1 cellular context compared by ENCODE assay signal in the genomic region with DNA sequence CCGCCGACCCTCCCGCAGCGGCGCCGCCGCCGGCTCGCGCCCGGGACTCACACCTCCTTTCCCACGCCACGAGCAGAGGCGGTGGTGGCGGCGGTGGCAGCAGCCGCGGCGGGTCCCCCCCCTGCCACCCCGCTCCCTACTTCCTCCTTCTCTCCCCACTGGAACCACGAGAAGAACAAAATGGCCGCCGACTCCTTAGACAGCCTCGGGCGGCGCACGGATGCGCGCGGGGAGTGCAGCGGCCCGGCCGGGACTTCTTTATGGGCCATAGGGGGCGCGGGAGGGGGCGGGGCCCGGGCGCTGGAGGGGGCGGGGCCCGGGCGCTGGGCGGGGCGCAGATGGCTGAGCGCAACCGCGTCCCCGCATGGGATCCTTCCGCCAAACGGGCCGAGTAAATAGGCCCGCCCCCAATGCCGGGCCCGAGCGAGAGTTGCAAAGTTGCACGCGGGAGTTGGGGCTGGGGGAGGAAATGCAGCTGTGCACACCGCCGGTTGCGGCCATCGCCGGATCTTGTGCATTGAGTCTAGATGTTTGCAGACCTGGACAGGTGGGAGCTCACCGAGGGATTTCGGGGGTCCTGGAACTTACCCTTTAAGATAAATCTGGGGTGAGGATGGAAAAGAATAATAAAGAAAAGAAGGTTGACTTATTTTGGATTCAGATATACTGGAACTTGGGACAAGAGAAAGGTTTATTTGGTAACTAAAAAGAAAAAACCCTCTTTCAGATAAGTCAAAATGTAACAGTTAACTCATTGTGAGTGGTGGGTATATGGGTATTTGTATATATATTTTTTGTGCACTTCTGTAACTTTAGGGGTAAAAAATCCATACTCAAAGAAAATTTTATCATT.
TF ChIP-seq lines count a peak whose summit lies in the region.

Gene PPP1CC (minus strand): TSS at position 174 of the 853 bp plus-strand sequence. CDS start 184 bp downstream, outside the sequence.

TF ChIP-seq in HepG2, 621 proteins besides CTCF, POLR2A, EP300 and RAD21 (continued from another document and continues in another):
- TF ChIP-seq, protein P1, sequence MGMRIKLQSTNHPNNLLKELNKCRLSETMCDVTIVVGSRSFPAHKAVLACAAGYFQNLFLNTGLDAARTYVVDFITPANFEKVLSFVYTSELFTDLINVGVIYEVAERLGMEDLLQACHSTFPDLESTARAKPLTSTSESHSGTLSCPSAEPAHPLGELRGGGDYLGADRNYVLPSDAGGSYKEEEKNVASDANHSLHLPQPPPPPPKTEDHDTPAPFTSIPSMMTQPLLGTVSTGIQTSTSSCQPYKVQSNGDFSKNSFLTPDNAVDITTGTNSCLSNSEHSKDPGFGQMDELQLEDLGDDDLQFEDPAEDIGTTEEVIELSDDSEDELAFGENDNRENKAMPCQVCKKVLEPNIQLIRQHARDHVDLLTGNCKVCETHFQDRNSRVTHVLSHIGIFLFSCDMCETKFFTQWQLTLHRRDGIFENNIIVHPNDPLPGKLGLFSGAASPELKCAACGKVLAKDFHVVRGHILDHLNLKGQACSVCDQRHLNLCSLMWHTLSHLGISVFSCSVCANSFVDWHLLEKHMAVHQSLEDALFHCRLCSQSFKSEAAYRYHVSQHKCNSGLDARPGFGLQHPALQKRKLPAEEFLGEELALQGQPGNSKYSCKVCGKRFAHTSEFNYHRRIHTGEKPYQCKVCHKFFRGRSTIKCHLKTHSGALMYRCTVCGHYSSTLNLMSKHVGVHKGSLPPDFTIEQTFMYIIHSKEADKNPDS (CRISPR knock-in tag; IDR thresholded peaks at IDR 0.05), result no peak
- no peak for TF ChIP-seq HNF4G (IDR thresholded peaks at IDR 0.05; ENCODE audit: borderline replicate concordance, low read depth, low read length)
- no peak for TF ChIP-seq HNF4G (CRISPR knock-in tag; IDR thresholded peaks at IDR 0.05; ENCODE audit: borderline replicate concordance, low read depth)
- TF ChIP-seq, protein P2, sequence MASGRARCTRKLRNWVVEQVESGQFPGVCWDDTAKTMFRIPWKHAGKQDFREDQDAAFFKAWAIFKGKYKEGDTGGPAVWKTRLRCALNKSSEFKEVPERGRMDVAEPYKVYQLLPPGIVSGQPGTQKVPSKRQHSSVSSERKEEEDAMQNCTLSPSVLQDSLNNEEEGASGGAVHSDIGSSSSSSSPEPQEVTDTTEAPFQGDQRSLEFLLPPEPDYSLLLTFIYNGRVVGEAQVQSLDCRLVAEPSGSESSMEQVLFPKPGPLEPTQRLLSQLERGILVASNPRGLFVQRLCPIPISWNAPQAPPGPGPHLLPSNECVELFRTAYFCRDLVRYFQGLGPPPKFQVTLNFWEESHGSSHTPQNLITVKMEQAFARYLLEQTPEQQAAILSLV (CRISPR knock-in tag; IDR thresholded peaks at IDR 0.05; ENCODE audit: borderline replicate concordance), result 0 out of 2 replicates have a peak, but pooled peaks have one; percentile 26
- TF ChIP-seq HMG20A (CRISPR knock-in tag; IDR thresholded peaks at IDR 0.05; ENCODE audit: borderline replicate concordance), result no peak
- no peak for TF ChIP-seq ZNF7 (CRISPR knock-in tag; IDR thresholded peaks at IDR 0.05)
- TF ChIP-seq ZNF121 (CRISPR knock-in tag; IDR thresholded peaks at IDR 0.05), result no peak
- TF ChIP-seq RFXAP (CRISPR knock-in tag; IDR thresholded peaks at IDR 0.05; ENCODE audit: borderline replicate concordance), result no peak
- TF ChIP-seq ZNF746 (CRISPR knock-in tag; IDR thresholded peaks at IDR 0.05), result no peak
- no peak for TF ChIP-seq ZNF282 (IDR thresholded peaks at IDR 0.05; ENCODE audit: partially characterized antibody)
- no peak for TF ChIP-seq MNT (IDR thresholded peaks at IDR 0.05)
- 0 out of 2 replicates have a peak, but pooled peaks have one; percentile 25 for TF ChIP-seq ZNF446 (CRISPR knock-in tag; IDR thresholded peaks at IDR 0.05)
- TF ChIP-seq NR0B2 (CRISPR knock-in tag; IDR thresholded peaks at IDR 0.05), result no peak
- TF ChIP-seq HNRNPL (IDR thresholded peaks at IDR 0.05; ENCODE audit: low read depth, low read length), result no peak
- no peak for TF ChIP-seq ZBTB38 (CRISPR knock-in tag; IDR thresholded peaks at IDR 0.05)
- TF ChIP-seq ZNF17 (CRISPR knock-in tag; IDR thresholded peaks at IDR 0.05), result no peak
- peak; percentile 88 for TF ChIP-seq DR1 (CRISPR knock-in tag; IDR thresholded peaks at IDR 0.05)
- no peak for TF ChIP-seq ZNF337 (CRISPR knock-in tag; IDR thresholded peaks at IDR 0.05; ENCODE audit: borderline replicate concordance, low read depth)
- no peak for TF ChIP-seq RCOR2 (CRISPR knock-in tag; IDR thresholded peaks at IDR 0.05)
- TF ChIP-seq, protein P3, sequence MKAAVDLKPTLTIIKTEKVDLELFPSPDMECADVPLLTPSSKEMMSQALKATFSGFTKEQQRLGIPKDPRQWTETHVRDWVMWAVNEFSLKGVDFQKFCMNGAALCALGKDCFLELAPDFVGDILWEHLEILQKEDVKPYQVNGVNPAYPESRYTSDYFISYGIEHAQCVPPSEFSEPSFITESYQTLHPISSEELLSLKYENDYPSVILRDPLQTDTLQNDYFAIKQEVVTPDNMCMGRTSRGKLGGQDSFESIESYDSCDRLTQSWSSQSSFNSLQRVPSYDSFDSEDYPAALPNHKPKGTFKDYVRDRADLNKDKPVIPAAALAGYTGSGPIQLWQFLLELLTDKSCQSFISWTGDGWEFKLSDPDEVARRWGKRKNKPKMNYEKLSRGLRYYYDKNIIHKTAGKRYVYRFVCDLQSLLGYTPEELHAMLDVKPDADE (CRISPR knock-in tag; IDR thresholded peaks at IDR 0.05), result no peak
- 0 out of 2 replicates have a peak, but pooled peaks have one; percentile 18 for TF ChIP-seq TP53 (CRISPR knock-in tag; conservative IDR thresholded peaks at IDR 0.05)
- TF ChIP-seq, protein P4, sequence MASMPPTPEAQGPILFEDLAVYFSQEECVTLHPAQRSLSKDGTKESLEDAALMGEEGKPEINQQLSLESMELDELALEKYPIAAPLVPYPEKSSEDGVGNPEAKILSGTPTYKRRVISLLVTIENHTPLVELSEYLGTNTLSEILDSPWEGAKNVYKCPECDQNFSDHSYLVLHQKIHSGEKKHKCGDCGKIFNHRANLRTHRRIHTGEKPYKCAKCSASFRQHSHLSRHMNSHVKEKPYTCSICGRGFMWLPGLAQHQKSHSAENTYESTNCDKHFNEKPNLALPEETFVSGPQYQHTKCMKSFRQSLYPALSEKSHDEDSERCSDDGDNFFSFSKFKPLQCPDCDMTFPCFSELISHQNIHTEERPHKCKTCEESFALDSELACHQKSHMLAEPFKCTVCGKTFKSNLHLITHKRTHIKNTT (CRISPR knock-in tag; IDR thresholded peaks at IDR 0.05), result no peak
- TF ChIP-seq ZNF619 (CRISPR knock-in tag; IDR thresholded peaks at IDR 0.05), result no peak
- TF ChIP-seq RARG (CRISPR knock-in tag; IDR thresholded peaks at IDR 0.05; ENCODE audit: low read depth), result no peak
- TF ChIP-seq KAT7 (CRISPR knock-in tag; IDR thresholded peaks at IDR 0.05; ENCODE audit: borderline replicate concordance), result no peak; the same call in 1 of the 2 replicates
- TF ChIP-seq PHF20 (CRISPR knock-in tag; IDR thresholded peaks at IDR 0.05), result no peak
- TF ChIP-seq, protein P5, sequence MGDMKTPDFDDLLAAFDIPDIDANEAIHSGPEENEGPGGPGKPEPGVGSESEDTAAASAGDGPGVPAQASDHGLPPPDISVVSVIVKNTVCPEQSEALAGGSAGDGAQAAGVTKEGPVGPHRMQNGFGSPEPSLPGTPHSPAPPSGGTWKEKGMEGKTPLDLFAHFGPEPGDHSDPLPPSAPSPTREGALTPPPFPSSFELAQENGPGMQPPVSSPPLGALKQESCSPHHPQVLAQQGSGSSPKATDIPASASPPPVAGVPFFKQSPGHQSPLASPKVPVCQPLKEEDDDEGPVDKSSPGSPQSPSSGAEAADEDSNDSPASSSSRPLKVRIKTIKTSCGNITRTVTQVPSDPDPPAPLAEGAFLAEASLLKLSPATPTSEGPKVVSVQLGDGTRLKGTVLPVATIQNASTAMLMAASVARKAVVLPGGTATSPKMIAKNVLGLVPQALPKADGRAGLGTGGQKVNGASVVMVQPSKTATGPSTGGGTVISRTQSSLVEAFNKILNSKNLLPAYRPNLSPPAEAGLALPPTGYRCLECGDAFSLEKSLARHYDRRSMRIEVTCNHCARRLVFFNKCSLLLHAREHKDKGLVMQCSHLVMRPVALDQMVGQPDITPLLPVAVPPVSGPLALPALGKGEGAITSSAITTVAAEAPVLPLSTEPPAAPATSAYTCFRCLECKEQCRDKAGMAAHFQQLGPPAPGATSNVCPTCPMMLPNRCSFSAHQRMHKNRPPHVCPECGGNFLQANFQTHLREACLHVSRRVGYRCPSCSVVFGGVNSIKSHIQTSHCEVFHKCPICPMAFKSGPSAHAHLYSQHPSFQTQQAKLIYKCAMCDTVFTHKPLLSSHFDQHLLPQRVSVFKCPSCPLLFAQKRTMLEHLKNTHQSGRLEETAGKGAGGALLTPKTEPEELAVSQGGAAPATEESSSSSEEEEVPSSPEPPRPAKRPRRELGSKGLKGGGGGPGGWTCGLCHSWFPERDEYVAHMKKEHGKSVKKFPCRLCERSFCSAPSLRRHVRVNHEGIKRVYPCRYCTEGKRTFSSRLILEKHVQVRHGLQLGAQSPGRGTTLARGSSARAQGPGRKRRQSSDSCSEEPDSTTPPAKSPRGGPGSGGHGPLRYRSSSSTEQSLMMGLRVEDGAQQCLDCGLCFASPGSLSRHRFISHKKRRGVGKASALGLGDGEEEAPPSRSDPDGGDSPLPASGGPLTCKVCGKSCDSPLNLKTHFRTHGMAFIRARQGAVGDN (CRISPR knock-in tag; IDR thresholded peaks at IDR 0.05), result peak; percentile 68
- no peak for TF ChIP-seq ZNF136 (CRISPR knock-in tag; IDR thresholded peaks at IDR 0.05; ENCODE audit: low read depth)
- TF ChIP-seq MLLT10 (CRISPR knock-in tag; IDR thresholded peaks at IDR 0.05), result no peak
- no peak for TF ChIP-seq LCORL (IDR thresholded peaks at IDR 0.05)
- no peak for TF ChIP-seq LCORL (CRISPR knock-in tag; IDR thresholded peaks at IDR 0.05)
- TF ChIP-seq, protein P6, sequence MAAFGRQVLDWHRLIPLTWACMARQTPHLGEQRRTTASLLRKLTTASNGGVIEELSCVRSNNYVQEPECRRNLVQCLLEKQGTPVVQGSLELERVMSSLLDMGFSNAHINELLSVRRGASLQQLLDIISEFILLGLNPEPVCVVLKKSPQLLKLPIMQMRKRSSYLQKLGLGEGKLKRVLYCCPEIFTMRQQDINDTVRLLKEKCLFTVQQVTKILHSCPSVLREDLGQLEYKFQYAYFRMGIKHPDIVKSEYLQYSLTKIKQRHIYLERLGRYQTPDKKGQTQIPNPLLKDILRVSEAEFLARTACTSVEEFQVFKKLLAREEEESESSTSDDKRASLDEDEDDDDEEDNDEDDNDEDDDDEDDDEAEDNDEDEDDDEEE (CRISPR knock-in tag; IDR thresholded peaks at IDR 0.05), result no peak
- no peak for TF ChIP-seq PCBP2 (optimal IDR thresholded peaks at IDR 0.05; ENCODE audit: low read depth, low read length, poor library complexity, severe bottlenecking)
- no peak for TF ChIP-seq ATF5 (CRISPR knock-in tag; IDR thresholded peaks at IDR 0.05; ENCODE audit: low read depth)
- TF ChIP-seq ZNF562 (CRISPR knock-in tag; IDR thresholded peaks at IDR 0.05; ENCODE audit: borderline replicate concordance), result no peak
- TF ChIP-seq IRF2 (CRISPR knock-in tag; IDR thresholded peaks at IDR 0.05), result 0 out of 2 replicates have a peak, but pooled peaks have one; percentile 24
- no peak for TF ChIP-seq RORA (CRISPR knock-in tag; IDR thresholded peaks at IDR 0.05)
- TF ChIP-seq, protein P7, sequence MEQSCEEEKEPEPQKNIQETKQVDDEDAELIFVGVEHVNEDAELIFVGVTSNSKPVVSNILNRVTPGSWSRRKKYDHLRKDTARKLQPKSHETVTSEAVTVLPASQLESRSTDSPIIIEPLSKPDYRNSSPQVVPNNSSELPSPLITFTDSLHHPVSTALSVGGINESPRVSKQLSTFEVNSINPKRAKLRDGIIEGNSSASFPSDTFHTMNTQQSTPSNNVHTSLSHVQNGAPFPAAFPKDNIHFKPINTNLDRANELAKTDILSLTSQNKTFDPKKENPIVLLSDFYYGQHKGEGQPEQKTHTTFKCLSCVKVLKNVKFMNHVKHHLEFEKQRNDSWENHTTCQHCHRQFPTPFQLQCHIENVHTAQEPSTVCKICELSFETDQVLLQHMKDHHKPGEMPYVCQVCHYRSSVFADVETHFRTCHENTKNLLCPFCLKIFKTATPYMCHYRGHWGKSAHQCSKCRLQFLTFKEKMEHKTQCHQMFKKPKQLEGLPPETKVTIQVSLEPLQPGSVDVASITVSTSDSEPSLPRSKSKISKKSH (CRISPR knock-in tag; IDR thresholded peaks at IDR 0.05; ENCODE audit: borderline replicate concordance), result peak; percentile 53; the same call in 1 of the 2 replicates
- TF ChIP-seq SNAI1 (CRISPR knock-in tag; IDR thresholded peaks at IDR 0.05; ENCODE audit: borderline replicate concordance), result no peak
- 0 out of 2 replicates have a peak, but pooled peaks have one; percentile 21 for TF ChIP-seq ZNF766 (CRISPR knock-in tag; IDR thresholded peaks at IDR 0.05; ENCODE audit: borderline replicate concordance)
- peak; percentile 85; the same call in 1 of the 2 replicates for TF ChIP-seq MYC (CRISPR knock-in tag; IDR thresholded peaks at IDR 0.05; ENCODE audit: borderline replicate concordance)
- peak; percentile 62; the same call in 1 of the 2 replicates for TF ChIP-seq ZNF616 (CRISPR knock-in tag; IDR thresholded peaks at IDR 0.05; ENCODE audit: low read depth)
- no peak for TF ChIP-seq ZNF367 (CRISPR knock-in tag; IDR thresholded peaks at IDR 0.05; ENCODE audit: borderline replicate concordance)
- TF ChIP-seq ZNF546 (CRISPR knock-in tag; conservative IDR thresholded peaks at IDR 0.05), result no peak
- TF ChIP-seq FOXC1 (CRISPR knock-in tag; IDR thresholded peaks at IDR 0.05; ENCODE audit: borderline replicate concordance), result no peak
